ENCODE assay signal across 8 cellular contexts in genomic region chr1:168119750-168120149, GRCh38. TPM values are rescaled to one million over a fixed set of nuclear protein-coding genes. Genes with fewer than 3 reads are reported as not detected.
"Had no signal": no experiment of that assay in that cellular context is flagged by ENCODE, and none has a peak within 500 bp of the region (broad histone marks: within the 10 kb centered on the region; RNA-seq: fewer than 3 reads in every experiment).

No MANE protein-coding gene starts in this region.

- H3K4me1 Mint-ChIP-seq: IgD-negative memory B cell had no signal

- DNase-seq: IMR-90, KBM-7, KG1 had no signal

- ATAC-seq: HepG2 had no signal

- FAIRE-seq: HepG2, HTR-8/SVneo had no signal

- H3K27ac Mint-ChIP-seq: IgD-negative memory B cell had no signal

- H3K27ac ChIP-seq: HL-60 had no signal

- H3K4me3 Mint-ChIP-seq: IgD-negative memory B cell had no signal

RNA-seq across cellular contexts. Expression of gene GPR161, which starts 17.0 kb away (rescaled TPM):
- total RNA-seq: HT-29 had no signal
- polyA plus RNA-seq: IgD-negative memory B cell had no signal
